ENCODE assay signal across 9 cellular contexts in genomic region chr2:120313695-120314615, GRCh38. TPM values are rescaled to one million over a fixed set of nuclear protein-coding genes. Genes with fewer than 3 reads are reported as not detected.
A peak's percentile ranks its signal among the peaks of the same experiment; 100 is the strongest.
DNase-seq lines count a peak whose midpoint lies in the region; ATAC-seq, FAIRE-seq and TF ChIP-seq lines count a peak whose summit lies in the region.
"Had no signal": no experiment of that assay in that cellular context is flagged by ENCODE, and none has a peak within 500 bp of the region (broad histone marks: within the 10 kb centered on the region; RNA-seq: fewer than 3 reads in every experiment).

No MANE protein-coding gene starts in this region.

- H3K36me3 Mint-ChIP-seq in activated CD4-positive, alpha-beta memory T cell treated with anti-CD3 and anti-CD28 coated beads, Interleukin-2, amount 10 ng/mL, durations not matched to agents 7 days and 5 days (ENCODE audit: low read depth), result no peaks in the 10 kb centered on the region

- H3K4me3 Mint-ChIP-seq in activated CD4-positive, alpha-beta memory T cell treated with anti-CD3 and anti-CD28 coated beads, Interleukin-2, amount 10 ng/mL, durations not matched to agents 7 days and 5 days, result peak overlapping the region; percentile 46

- H3K27ac ChIP-seq in left ventricle myocardium inferior (replicated peaks) (no peak overlapping the region), small intestine (ENCODE audit: low read depth in 1 of 2, low read length in 1 of 2) (no peak overlapping the region)

- intact Hi-C loops in left ventricle myocardium inferior (cut with micrococcal nuclease), result no loop called here

- peak overlapping the region; percentile 8 for H3K27ac Mint-ChIP-seq in activated CD4-positive, alpha-beta memory T cell treated with anti-CD3 and anti-CD28 coated beads, Interleukin-2, amount 10 ng/mL, durations not matched to agents 7 days and 5 days

- TF ChIP-seq CTCF in HFF-Myc (IDR thresholded peaks at IDR 0.05; ENCODE audit: low read depth, low read length, missing control alignments), result no peak
- TF ChIP-seq CTCF in left ventricle myocardium inferior (IDR thresholded peaks at IDR 0.05; ENCODE audit: borderline replicate concordance), result no peak

- FAIRE-seq in small intestine (lab: Jason Lieb, UNC), result no peak
- FAIRE-seq: colon had no signal

- H3K27me3 Mint-ChIP-seq in activated CD4-positive, alpha-beta memory T cell treated with anti-CD3 and anti-CD28 coated beads, Interleukin-2, amount 10 ng/mL, durations not matched to agents 7 days and 5 days, result no peaks in the 10 kb centered on the region

- H3K27me3 ChIP-seq in left ventricle myocardium inferior (ENCODE audit: low read depth), result no peaks in the 10 kb centered on the region
- H3K27me3 ChIP-seq in small intestine (ENCODE audit: control insufficient read depth in 2 of 2, insufficient read depth in 2 of 2, low read length in 2 of 2), result no peaks in the 10 kb centered on the region

- no peak for ATAC-seq in GM19035 (IDR thresholded peaks at IDR 0.05; ENCODE audit: unreplicated experiment)
- ATAC-seq in GM18858 (IDR thresholded peaks at IDR 0.05; ENCODE audit: unreplicated experiment), result no peak
- ATAC-seq in HG03095 (IDR thresholded peaks at IDR 0.05; ENCODE audit: unreplicated experiment), result no peak

- CTCF ChIA-PET in activated CD4-positive, alpha-beta memory T cell treated with anti-CD3 and anti-CD28 coated beads, Interleukin-2, amount 10 ng/mL, durations not matched to agents 7 days and 5 days (lab: Charles Lee), result interaction anchor here (0.8 to 4.5 kb wide), 45 partner anchors 10 to 653 kb away, joined by 3 to 111 read pairs (median 5); partner anchors contain the start of genes RALB, TMEM177 and TMEM185B

- DNase-seq in HFF-Myc (ENCODE audit: extremely low read depth, low read depth), result no peak
- DNase-seq in activated CD4-positive, alpha-beta memory T cell treated with anti-CD3 and anti-CD28 coated beads, Interleukin-2, amount 10 ng/mL, durations not matched to agents 7 days and 5 days, result no peak
- DNase-seq in left ventricle myocardium inferior, result no peak
- peak; percentile 16 for DNase-seq in small intestine
- no peak for DNase-seq in NCI-H446 (lab: John Stamatoyannopoulos, UW)

- H3K9me3 ChIP-seq in left ventricle myocardium inferior (replicated peaks) (no peaks in the 10 kb centered on the region), small intestine (ENCODE audit: control insufficient read depth, low read depth) (no peaks in the 10 kb centered on the region)

- peaks cover 35% of the 10 kb centered on the region for H3K4me1 Mint-ChIP-seq in activated CD4-positive, alpha-beta memory T cell treated with anti-CD3 and anti-CD28 coated beads, Interleukin-2, amount 10 ng/mL, durations not matched to agents 7 days and 5 days

- no peaks in the 10 kb centered on the region for H3K9me3 Mint-ChIP-seq in activated CD4-positive, alpha-beta memory T cell treated with anti-CD3 and anti-CD28 coated beads, Interleukin-2, amount 10 ng/mL, durations not matched to agents 7 days and 5 days

- H3K4me1 ChIP-seq in left ventricle myocardium inferior, result peaks cover 25% of the 10 kb centered on the region
- no peaks in the 10 kb centered on the region for H3K4me1 ChIP-seq in small intestine (ENCODE audit: control insufficient read depth in 2 of 2, insufficient read depth in 1 of 2, low read depth in 1 of 2, low read length in 1 of 2)

- 38 to 62% (median 48%) methylated on average over 39 of the region's 39 CpGs for WGBS in small intestine, 3 donors

- H3K36me3 ChIP-seq in left ventricle myocardium inferior (no peaks in the 10 kb centered on the region), small intestine (ENCODE audit: control insufficient read depth in 2 of 2, insufficient read depth in 2 of 2, low read length in 2 of 2) (no peaks in the 10 kb centered on the region)

- H3K4me3 ChIP-seq in HFF-Myc (replicated peaks; ENCODE audit: low read depth, low read length), result peak overlapping the region; percentile 44
- H3K4me3 ChIP-seq in left ventricle myocardium inferior, result peak overlapping the region; percentile 64
- peak overlapping the region in 1 of 2 donors; percentile 10 for H3K4me3 ChIP-seq in small intestine (ENCODE audit: low read depth in 1 of 2, low read length in 2 of 2)

- POLR2A ChIA-PET in activated CD4-positive, alpha-beta memory T cell treated with anti-CD3 and anti-CD28 coated beads, Interleukin-2, amount 10 ng/mL, durations not matched to agents 7 days and 5 days (lab: Charles Lee), result interaction anchor here (0.7 to 2.6 kb wide), 13 partner anchors 10 to 486 kb away, joined by 3 to 34 read pairs (median 4); partner anchors contain the start of genes RALB and TMEM185B

RNA-seq across cellular contexts. Expression of gene INHBB, which starts 32.0 kb away (rescaled TPM):
- not detected for total RNA-seq in activated CD4-positive, alpha-beta memory T cell treated with anti-CD3 and anti-CD28 coated beads, Interleukin-2, amount 10 ng/mL, durations not matched to agents 7 days and 5 days
- total RNA-seq in left ventricle myocardium inferior, result 3.2 TPM
- 1 to 10 TPM in 1 of 3 donors, under 1 TPM in 1, not detected in 1; 0.27 to 3.2 TPM for polyA plus RNA-seq in small intestine
